ENCODE assay signal across 26 cellular contexts in genomic region chrX:27953161-27953560, GRCh38. TPM values are rescaled to one million over a fixed set of nuclear protein-coding genes. Genes with fewer than 3 reads are reported as not detected.
"Had no signal": no experiment of that assay in that cellular context is flagged by ENCODE, and none has a peak within 500 bp of the region (broad histone marks: within the 10 kb centered on the region; RNA-seq: fewer than 3 reads in every experiment).

No MANE protein-coding gene starts in this region.

- H3K27ac ChIP-seq: dorsolateral prefrontal cortex, heart left ventricle, neutrophil, psoas muscle, right lobe of liver, suprapubic skin, thyroid gland had no signal

- H3K9me3 ChIP-seq: neutrophil, psoas muscle, right lobe of liver, suprapubic skin, thyroid gland had no signal

- ATAC-seq: heart left ventricle; naive thymus-derived CD4-positive, alpha-beta T cell; psoas muscle; right lobe of liver; stimulated activated effector memory CD8-positive, alpha-beta T cell treated with anti-CD3 and anti-CD28 coated beads, Interleukin-12 subunit alpha, Interleukin-12 subunit beta, amount 100 ng/mL, for 72 hours; stimulated activated naive CD8-positive, alpha-beta T cell treated with anti-CD3 and anti-CD28 coated beads, Interleukin-15, Interleukin-2, amounts not matched to agents 100 U/mL and 50 U/mL, for 24 hours had no signal

- DNase-seq: dorsolateral prefrontal cortex; effector CD8-positive, alpha-beta T cell; foreskin melanocyte; heart left ventricle; hippocampal formation; kidney glomerular epithelial cell; naive thymus-derived CD4-positive, alpha-beta T cell; nephron progenitor cell; psoas muscle; retina; right lobe of liver; stimulated activated CD4-positive, alpha-beta T cell treated with anti-CD3 and anti-CD28 coated beads, Interleukin-4, amount 100 ng/mL, for 1 hour; stimulated activated CD8-positive, alpha-beta memory T cell treated with anti-CD3 and anti-CD28 coated beads, Interleukin-4, amount 100 ng/mL, for 48 hours; stimulated activated naive CD8-positive, alpha-beta T cell treated with anti-CD3 and anti-CD28 coated beads, Interleukin-15, Interleukin-2, amounts not matched to agents 100 U/mL and 50 U/mL, for 24 hours; thyroid gland had no signal

- H3K36me3 ChIP-seq: heart left ventricle, neutrophil, right lobe of liver, suprapubic skin, thyroid gland had no signal

- H3K27me3 ChIP-seq: heart left ventricle, neutrophil, right lobe of liver, suprapubic skin, thyroid gland had no signal

- FAIRE-seq: urothelium cell line had no signal

- H3K4me1 ChIP-seq: heart left ventricle, psoas muscle, right lobe of liver, suprapubic skin, thyroid gland had no signal

- H3K4me3 ChIP-seq: dorsolateral prefrontal cortex, heart left ventricle, psoas muscle, right lobe of liver, suprapubic skin, thyroid gland had no signal

RNA-seq across cellular contexts. Expression of gene DCAF8L1, which starts 28.1 kb away (rescaled TPM):
- total RNA-seq: dorsolateral prefrontal cortex; glomerular endothelial cell; heart left ventricle; liver; lung microvascular endothelial cell; mesenteric fat pad; mononuclear cell; naive thymus-derived CD4-positive, alpha-beta T cell; osteoblast; psoas muscle; right lobe of liver; suprapubic skin; thyroid gland had no signal
- polyA plus RNA-seq: esophagus; heart left ventricle; liver; naive thymus-derived CD4-positive, alpha-beta T cell; psoas muscle had no signal
